In genomic region chr11:96054870-96055705, GRCh38 we compare ENCODE assay signal across 8 cellular contexts.
DNase-seq lines count a peak whose midpoint lies in the region; ATAC-seq and FAIRE-seq lines count a peak whose summit lies in the region.

No MANE protein-coding gene starts in this region.

- H3K27me3 Mint-ChIP-seq in memory B cell: no peaks in the 10 kb centered on the region

- peaks cover 13% of the 10 kb centered on the region for H3K36me3 Mint-ChIP-seq in memory B cell

- FAIRE-seq in GM18507 (lab: Jason Lieb, UNC): peak; percentile 12

- H3K4me3 Mint-ChIP-seq in memory B cell: no peak overlapping the region

- no peaks in the 10 kb centered on the region for H3K4me1 ChIP-seq in NT2/D1 (ENCODE audit: insufficient read depth, insufficient read length)

- H3K36me3 ChIP-seq in NT2/D1 (ENCODE audit: insufficient read depth, insufficient read length, low read length): no peaks in the 10 kb centered on the region

- H3K27me3 ChIP-seq in NT2/D1 (ENCODE audit: insufficient read depth, insufficient read length): no peaks in the 10 kb centered on the region

- H3K4me1 Mint-ChIP-seq in memory B cell: peaks cover 14% of the 10 kb centered on the region

- H3K27ac Mint-ChIP-seq in memory B cell: peak overlapping the region; percentile 22

- DNase-seq in AML-193 (lab: John Stamatoyannopoulos, UW) (peak; percentile 58 to 61), GM18507 (ENCODE audit: extremely low spot score, insufficient read length, low read depth) (no peak), NT2/D1 (ENCODE audit: low read depth, low spot score) (peak; percentile 13), dedifferentiated amniotic fluid mesenchymal stem cell (ENCODE audit: extremely low spot score) (peak; percentile 61), memory B cell (ENCODE audit: low spot score in 2 of 2) (no peak), cerebellar nuclear complex (lab: John Stamatoyannopoulos, UW) (no peak)

- no peaks in the 10 kb centered on the region for H3K9me3 Mint-ChIP-seq in memory B cell

- H3K4me3 ChIP-seq in NT2/D1 (ENCODE audit: insufficient read length, low read depth): no peak overlapping the region

- H3K9me3 ChIP-seq in NT2/D1 (ENCODE audit: insufficient read depth, low read length): no peaks in the 10 kb centered on the region

- no peak overlapping the region for H3K9ac ChIP-seq in NT2/D1 (ENCODE audit: insufficient read length, low read depth)

- ATAC-seq in memory B cell (ENCODE audit: low read depth) (peak; percentile 54), GM21447 (IDR thresholded peaks at IDR 0.05; ENCODE audit: unreplicated experiment) (no peak), GM18907 (IDR thresholded peaks at IDR 0.05; ENCODE audit: unreplicated experiment) (no peak)

Comparison
In these comparisons a context has a peak if more than half of its experiments do, and no peak if none do; other contexts are left out.
1. DNase-seq: peak in AML-193 (2 of 2), NT2/D1 (single experiment) and dedifferentiated amniotic fluid mesenchymal stem cell (single experiment); none in GM18507 (single experiment), memory B cell (0 of 2) and cerebellar nuclear complex (0 of 2).